In genomic region chr2:43393918-43394317, GRCh38 we compare ENCODE assay signal across 26 cellular contexts.
"Had no signal": no experiment of that assay in that cellular context is flagged by ENCODE, and none has a peak within 500 bp of the region (broad histone marks: within the 10 kb centered on the region; RNA-seq: fewer than 3 reads in every experiment).

No MANE protein-coding gene starts in this region.

- H3K4me1 ChIP-seq: neural progenitor cell, parathyroid adenoma, upper lobe of left lung had no signal

- H3K27me3 Mint-ChIP-seq: naive thymus-derived CD8-positive, alpha-beta T cell; stimulated activated memory B cell treated with anti-CD40 and anti-IgM and Interleukin-4, amounts not matched to agents 10 μg/mL and 1 μg/mL and 100 μg/mL, for 72 hours; stimulated activated naive CD8-positive, alpha-beta T cell treated with anti-CD3 and anti-CD28 coated beads, Interleukin-15, amount 100 ng/mL, for 72 hours had no signal

- H3K4me3 Mint-ChIP-seq: immature natural killer cell; naive thymus-derived CD8-positive, alpha-beta T cell; nephron progenitor cell; neural progenitor cell; stimulated activated memory B cell treated with anti-CD40 and anti-IgM and Interleukin-4, amounts not matched to agents 10 μg/mL and 1 μg/mL and 100 μg/mL, for 72 hours; stimulated activated naive CD8-positive, alpha-beta T cell treated with anti-CD3 and anti-CD28 coated beads, Interleukin-15, amount 100 ng/mL, for 72 hours had no signal

- H3K4me1 Mint-ChIP-seq: nephron progenitor cell, neural progenitor cell had no signal

- H3K9me3 Mint-ChIP-seq: immature natural killer cell; naive thymus-derived CD8-positive, alpha-beta T cell; nephron progenitor cell; neural progenitor cell; stimulated activated memory B cell treated with anti-CD40 and anti-IgM and Interleukin-4, amounts not matched to agents 10 μg/mL and 1 μg/mL and 100 μg/mL, for 72 hours; stimulated activated naive CD8-positive, alpha-beta T cell treated with anti-CD3 and anti-CD28 coated beads, Interleukin-15, amount 100 ng/mL, for 72 hours had no signal

- ATAC-seq: left colon; naive thymus-derived CD8-positive, alpha-beta T cell; psoas muscle; right lobe of liver; stimulated activated memory B cell treated with anti-CD40 and anti-IgM and Interleukin-4, amounts not matched to agents 10 μg/mL and 1 μg/mL and 100 μg/mL, for 72 hours; stimulated activated naive CD8-positive, alpha-beta T cell treated with anti-CD3 and anti-CD28 coated beads, Interleukin-15, amount 100 ng/mL, for 72 hours had no signal

- DNase-seq: hypothalamus; immature natural killer cell; kidney; left colon; left ventricle myocardium inferior; naive thymus-derived CD8-positive, alpha-beta T cell; nephron progenitor cell; occipital lobe; psoas muscle; right lobe of liver; stimulated activated CD4-positive, alpha-beta T cell treated with anti-CD3 and anti-CD28 coated beads, Interleukin-1b, Interleukin-23, amount 100 ng/mL, for 48 hours; stimulated activated CD4-positive, alpha-beta T cell treated with anti-CD3 and anti-CD28 coated beads, Interleukin-2, amount 100 ng/mL, for 48 hours; stimulated activated CD4-positive, alpha-beta T cell treated with anti-CD3 and anti-CD28 coated beads, Interleukin-4, amount 100 ng/mL, for 4 hours; stimulated activated CD8-positive, alpha-beta memory T cell treated with anti-CD3 and anti-CD28 coated beads, Interleukin-4, amount 100 ng/mL, for 48 hours; stimulated activated naive CD4-positive, alpha-beta T cell treated with Interleukin-2 at 50 U/mL for 16 hours; stimulated activated naive CD8-positive, alpha-beta T cell treated with anti-CD3 and anti-CD28 coated beads, Interleukin-15, amount 100 ng/mL, for 72 hours; substantia nigra; transverse colon; upper lobe of left lung had no signal

- H3K4me3 ChIP-seq: left ventricle myocardium inferior, lung, neural progenitor cell, psoas muscle, right lobe of liver, smooth muscle cell, transverse colon, upper lobe of left lung had no signal

- FAIRE-seq: islet of Langerhans, kidney had no signal

- H3K36me3 ChIP-seq: neural progenitor cell, right lobe of liver, transverse colon had no signal

- H3K27ac ChIP-seq: left ventricle myocardium inferior, neural progenitor cell, neutrophil, parathyroid adenoma, psoas muscle, right lobe of liver, transverse colon, upper lobe of left lung had no signal

- H3K27ac Mint-ChIP-seq: nephron progenitor cell; neural progenitor cell; stimulated activated memory B cell treated with anti-CD40 and anti-IgM and Interleukin-4, amounts not matched to agents 10 μg/mL and 1 μg/mL and 100 μg/mL, for 72 hours; stimulated activated naive CD8-positive, alpha-beta T cell treated with anti-CD3 and anti-CD28 coated beads, Interleukin-15, amount 100 ng/mL, for 72 hours had no signal

- H3K27me3 ChIP-seq: neural progenitor cell, neutrophil, right lobe of liver, transverse colon, upper lobe of left lung had no signal

- H3K9me3 ChIP-seq: left ventricle myocardium inferior, neutrophil, psoas muscle, right lobe of liver, transverse colon, upper lobe of left lung had no signal
